Comparison of ENCODE assay signal across 10 cellular contexts in the genomic region with DNA sequence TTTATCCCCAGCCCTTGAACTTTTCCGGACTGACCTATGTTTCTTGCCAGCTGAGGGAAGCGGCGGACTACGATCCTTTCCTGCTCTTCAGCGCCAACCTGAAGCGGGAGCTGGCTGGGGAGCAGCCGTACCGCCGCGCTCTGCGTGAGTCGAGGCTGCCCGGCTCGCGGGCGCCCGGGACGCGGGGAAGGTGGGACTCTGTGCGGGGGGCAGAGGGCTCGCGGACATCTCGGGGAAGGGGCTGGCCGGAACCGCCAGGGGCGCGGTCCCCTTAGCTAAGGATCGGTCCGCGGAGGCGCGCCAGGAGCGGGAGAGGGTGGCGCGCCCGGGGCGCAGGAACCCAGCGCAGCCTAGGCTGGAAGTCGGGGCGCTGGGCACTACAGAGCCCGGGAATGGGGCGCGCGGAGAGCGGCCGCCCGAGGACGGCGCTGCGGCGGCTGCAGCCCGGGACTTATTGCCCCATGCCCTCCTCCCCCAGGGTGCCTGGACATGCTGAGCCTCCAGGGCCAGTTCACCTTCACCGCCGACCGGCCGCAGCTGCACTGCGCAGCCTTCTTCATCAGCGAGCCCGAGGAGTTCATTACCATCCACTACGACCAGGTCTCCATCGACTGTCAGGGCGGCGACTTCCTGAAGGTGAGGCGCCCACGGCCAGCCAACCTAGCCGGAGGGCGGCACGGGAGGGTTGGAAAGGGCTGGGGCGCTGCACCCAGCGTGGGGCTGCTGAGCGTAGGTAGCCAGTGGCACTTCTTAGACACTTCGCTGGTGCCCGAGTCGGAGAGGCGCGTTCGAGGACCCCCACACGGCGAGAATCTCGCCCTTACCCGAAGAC. TPM values are rescaled to one million over a fixed set of nuclear protein-coding genes. Genes with fewer than 3 reads are reported as not detected.
DNase-seq lines count a peak whose midpoint lies in the region; ATAC-seq and TF ChIP-seq lines count a peak whose summit lies in the region.
"Had no signal": no experiment of that assay in that cellular context is flagged by ENCODE, and none has a peak within 500 bp of the region (broad histone marks: within the 10 kb centered on the region; RNA-seq: fewer than 3 reads in every experiment).

No MANE protein-coding gene starts in this region.

- H3K27me3 ChIP-seq in ectodermal cell (ENCODE audit: control insufficient read depth, insufficient read depth, low read length, poor library complexity, severe bottlenecking) (peaks cover 59% of the 10 kb centered on the region), mesenchymal stem cell (ENCODE audit: control insufficient read depth in 1 of 2, insufficient read depth in 1 of 2, low read length in 2 of 2) (peaks cover 0 to 45% of the 10 kb centered on the region in 2 experiments), thyroid gland (peaks cover 13% of the 10 kb centered on the region)

- no peaks in the 10 kb centered on the region for H3K36me3 Mint-ChIP-seq in activated T-cell treated with anti-CD3 and anti-CD28 coated beads, Interleukin-2, amount 50 U/mL, for 24 hours (ENCODE audit: low read depth)
- H3K36me3 Mint-ChIP-seq: CD4-positive, alpha-beta memory T cell had no signal

- H3K27ac ChIP-seq in ectodermal cell (ENCODE audit: insufficient read depth, low read depth, low read length, poor library complexity, severe bottlenecking) (no peak overlapping the region), mesenchymal stem cell (ENCODE audit: low read length, poor library complexity, severe bottlenecking) (no peak overlapping the region), thyroid gland (no peak overlapping the region)

- peak overlapping the region; percentile 31 for H3K4me3 Mint-ChIP-seq in activated T-cell treated with anti-CD3 and anti-CD28 coated beads, Interleukin-2, amount 50 U/mL, for 24 hours

- H3K14ac ChIP-seq in mesenchymal stem cell (ENCODE audit: low read length in 2 of 2), result peak overlapping the region in 1 of 2 experiments; percentile 83

- H3K9me3 ChIP-seq in ectodermal cell (ENCODE audit: control insufficient read depth, low read length), result no peaks in the 10 kb centered on the region
- no peaks in the 10 kb centered on the region for H3K9me3 ChIP-seq in mesenchymal stem cell (ENCODE audit: control insufficient read depth, low read length)
- H3K9me3 ChIP-seq in thyroid gland, result no peaks in the 10 kb centered on the region

- peaks cover 4% of the 10 kb centered on the region for H3K4me1 ChIP-seq in ectodermal cell (ENCODE audit: control insufficient read depth, insufficient read depth, low read length)
- peaks cover 13% of the 10 kb centered on the region for H3K4me1 ChIP-seq in mesenchymal stem cell (ENCODE audit: control insufficient read depth, insufficient read depth, low read depth, low read length)
- H3K4me1 ChIP-seq in thyroid gland, result no peaks in the 10 kb centered on the region

- H3K4me3 ChIP-seq in ectodermal cell (ENCODE audit: insufficient read depth, low read depth, low read length) (peak overlapping the region; percentile 47), mesenchymal stem cell (ENCODE audit: insufficient read depth in 1 of 2, low read depth in 1 of 2, low read length in 2 of 2) (peak overlapping the region; percentile 72 to 81), thyroid gland (replicated peaks in 1 of 3) (peak overlapping the region in 2 of 3 donors; percentile 0 to 28)

- peaks cover 12% of the 10 kb centered on the region for H3K4me1 Mint-ChIP-seq in activated T-cell treated with anti-CD3 and anti-CD28 coated beads, Interleukin-2, amount 50 U/mL, for 24 hours (ENCODE audit: low read depth)

- intact Hi-C loops in thyroid gland (cut with DNase I), result no loop called here

- peak overlapping the region; percentile 49 for H4K91ac ChIP-seq in mesenchymal stem cell (ENCODE audit: low read length)

- no peak for ATAC-seq in HG02852 (IDR thresholded peaks at IDR 0.05; ENCODE audit: unreplicated experiment)

- peak; percentile 29 for DNase-seq in activated T-cell treated with anti-CD3 and anti-CD28 coated beads, Interleukin-2, amount 50 U/mL, for 24 hours
- DNase-seq in activated T-cell treated with anti-CD3 and anti-CD28 coated beads for 4 hours, result no peak
- DNase-seq in mesenchymal stem cell, result peak; percentile 44
- no peak for DNase-seq in thyroid gland
- DNase-seq in GF-D8 (lab: John Stamatoyannopoulos, UW), result no peak
- no peak for DNase-seq in NCI-H2227 (lab: John Stamatoyannopoulos, UW; ENCODE audit: unreplicated experiment)
- DNase-seq: CD4-positive, alpha-beta memory T cell; NCI-H2029 treated with DMSO at 0.1 percent for 48 hours had no signal

- TF ChIP-seq POLR2A in thyroid gland (IDR thresholded peaks at IDR 0.05), result no peak

- 1% methylated on average over 81 of the region's 81 CpGs for WGBS in ectodermal cell, 2 experiments
- under 1% methylated on average over 74 of the region's 81 CpGs for WGBS in mesenchymal stem cell
- 3 to 16% methylated on average over 13 to 50 of the region's 81 CpGs for WGBS in thyroid gland, 2 donors

- peak overlapping the region; percentile 90 for H3K4me2 ChIP-seq in mesenchymal stem cell (ENCODE audit: low read length, poor library complexity, severe bottlenecking)

- H2AFZ ChIP-seq in mesenchymal stem cell (ENCODE audit: low read depth, low read length), result peak overlapping the region; percentile 78

- no peaks in the 10 kb centered on the region for H3K9me3 Mint-ChIP-seq in activated T-cell treated with anti-CD3 and anti-CD28 coated beads, Interleukin-2, amount 50 U/mL, for 24 hours
- H3K9me3 Mint-ChIP-seq: CD4-positive, alpha-beta memory T cell had no signal

- peaks cover 51% of the 10 kb centered on the region for H3K27me3 Mint-ChIP-seq in activated T-cell treated with anti-CD3 and anti-CD28 coated beads, Interleukin-2, amount 50 U/mL, for 24 hours

- peak overlapping the region; percentile 14 for H4K8ac ChIP-seq in mesenchymal stem cell (ENCODE audit: low read length)

- peak overlapping the region; percentile 22 for H2AK5ac ChIP-seq in mesenchymal stem cell (ENCODE audit: low read length, severe bottlenecking)

- H3K79me1 ChIP-seq in mesenchymal stem cell (replicated peaks; ENCODE audit: low read length, poor library complexity, severe bottlenecking), result peaks cover 15% of the 10 kb centered on the region

- H3K27ac Mint-ChIP-seq in activated T-cell treated with anti-CD3 and anti-CD28 coated beads, Interleukin-2, amount 50 U/mL, for 24 hours, result no peak overlapping the region
- H3K27ac Mint-ChIP-seq: CD4-positive, alpha-beta memory T cell had no signal

- no peaks in the 10 kb centered on the region for H3K36me3 ChIP-seq in ectodermal cell (ENCODE audit: control insufficient read depth, insufficient read depth, low read length)
- H3K36me3 ChIP-seq in mesenchymal stem cell (ENCODE audit: control insufficient read depth in 1 of 2, insufficient read depth in 2 of 2, low read depth in 1 of 2, low read length in 2 of 2), result no peaks in the 10 kb centered on the region
- H3K36me3 ChIP-seq in thyroid gland, result no peaks in the 10 kb centered on the region

- no peak overlapping the region for H2BK15ac ChIP-seq in mesenchymal stem cell (ENCODE audit: low read depth, poor library complexity, severe bottlenecking)

- no peak overlapping the region for H3K9ac ChIP-seq in mesenchymal stem cell (ENCODE audit: low read length)

- no peak overlapping the region for H3K4ac ChIP-seq in mesenchymal stem cell (ENCODE audit: low read depth in 1 of 2, low read length in 2 of 2)

- no peak overlapping the region for H2BK120ac ChIP-seq in mesenchymal stem cell (ENCODE audit: low read depth, low read length)

- H3K23ac ChIP-seq in mesenchymal stem cell (ENCODE audit: low read length in 2 of 2), result peak overlapping the region in 1 of 2 experiments; percentile 79

- TF ChIP-seq CTCF in thyroid gland (IDR thresholded peaks at IDR 0.05), result no peak

- H2BK5ac ChIP-seq in mesenchymal stem cell (ENCODE audit: low read depth, low read length, poor library complexity, severe bottlenecking), result no peak overlapping the region

- H3K18ac ChIP-seq in mesenchymal stem cell (ENCODE audit: low read depth in 1 of 2, low read length in 2 of 2), result peak overlapping the region in 1 of 2 experiments; percentile 38

- H2BK12ac ChIP-seq in mesenchymal stem cell (ENCODE audit: low read length in 2 of 2), result no peak overlapping the region

RNA-seq across cellular contexts. Expression of gene CRHBP, which starts 0.9 kb away (rescaled TPM):
- polyA plus RNA-seq in ectodermal cell (2013, experiment 1 of 4), result not detected
- polyA plus RNA-seq in ectodermal cell (2013, experiment 2 of 4), result 0.21 TPM
- polyA plus RNA-seq in ectodermal cell (2013, experiment 3 of 4), result not detected
- 0.24 TPM for polyA plus RNA-seq in ectodermal cell (2013, experiment 4 of 4)
- polyA plus RNA-seq in mesenchymal stem cell (2013, experiment 1 of 2), result 0.21 TPM
- not detected for polyA plus RNA-seq in mesenchymal stem cell (2013, experiment 2 of 2)
- 1 to 10 TPM; 1.3 to 8.7 (median 4.1) TPM for total RNA-seq in thyroid gland
- total RNA-seq: CD4-positive, alpha-beta memory T cell had no signal
- polyA plus RNA-seq: CD4-positive, alpha-beta memory T cell had no signal

Comparison
In these comparisons a context has a peak if more than half of its experiments do, and no peak if none do; other contexts are left out.
1. DNase-seq: peak in activated T-cell treated with anti-CD3 and anti-CD28 coated beads, Interleukin-2, amount 50 U/mL, for 24 hours (single experiment) and mesenchymal stem cell (single experiment); none in activated T-cell treated with anti-CD3 and anti-CD28 coated beads for 4 hours (single experiment), thyroid gland (0 of 2), GF-D8 (single experiment) and NCI-H2227 (single experiment).
2. H3K4me3 ChIP-seq: peak in every context shown above with its lines; median percentile 76 in mesenchymal stem cell; 47 in ectodermal cell; 14 in thyroid gland.